1 cellular context compared by ENCODE assay signal in the genomic region with DNA sequence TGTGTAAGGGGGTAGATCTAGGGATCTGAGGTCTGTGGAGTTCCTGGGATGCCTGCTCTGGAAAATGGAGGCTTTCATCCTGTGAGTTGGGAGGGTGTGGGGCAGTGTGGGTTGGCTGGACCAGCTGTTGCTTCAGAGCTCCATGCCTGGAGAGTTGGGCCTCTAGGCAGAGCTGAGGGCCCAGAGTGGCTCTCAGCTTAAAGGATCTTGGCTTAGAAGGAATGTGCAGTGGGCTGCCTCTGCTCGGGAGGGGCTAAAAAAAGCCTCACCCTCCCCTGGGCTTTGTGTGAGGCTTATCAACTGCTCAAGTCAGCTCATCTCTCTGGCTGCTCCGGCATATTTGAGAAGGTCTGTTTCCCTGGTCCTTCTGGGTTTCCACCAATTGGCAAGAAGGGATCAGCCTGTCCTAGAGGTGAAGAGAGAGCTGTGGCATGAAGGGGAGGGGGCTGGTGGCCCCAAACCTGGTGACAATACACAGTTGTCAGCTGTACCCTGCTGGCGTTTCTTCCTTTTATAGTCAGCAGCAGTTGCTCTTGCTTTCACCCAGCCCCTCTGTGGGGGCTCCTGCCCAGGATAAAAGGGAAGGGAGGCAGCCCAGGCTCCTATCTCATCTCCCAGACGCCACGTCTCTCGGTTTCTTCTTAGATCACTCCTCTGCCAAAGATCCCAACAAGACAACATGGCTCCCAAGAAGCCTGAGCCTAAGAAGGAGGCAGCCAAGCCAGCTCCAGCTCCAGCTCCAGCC.
TF ChIP-seq lines count a peak whose summit lies in the region.

A gene (plus strand): TSS at position 605 of the 745 bp plus-strand sequence. CDS start 75 bp downstream, at position 680.

TF ChIP-seq in IMR-90, 13 proteins besides CTCF, POLR2A, EP300 and RAD21:
- TF ChIP-seq, protein P1, sequence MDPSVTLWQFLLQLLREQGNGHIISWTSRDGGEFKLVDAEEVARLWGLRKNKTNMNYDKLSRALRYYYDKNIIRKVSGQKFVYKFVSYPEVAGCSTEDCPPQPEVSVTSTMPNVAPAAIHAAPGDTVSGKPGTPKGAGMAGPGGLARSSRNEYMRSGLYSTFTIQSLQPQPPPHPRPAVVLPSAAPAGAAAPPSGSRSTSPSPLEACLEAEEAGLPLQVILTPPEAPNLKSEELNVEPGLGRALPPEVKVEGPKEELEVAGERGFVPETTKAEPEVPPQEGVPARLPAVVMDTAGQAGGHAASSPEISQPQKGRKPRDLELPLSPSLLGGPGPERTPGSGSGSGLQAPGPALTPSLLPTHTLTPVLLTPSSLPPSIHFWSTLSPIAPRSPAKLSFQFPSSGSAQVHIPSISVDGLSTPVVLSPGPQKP (IDR thresholded peaks at IDR 0.05; ENCODE audit: borderline replicate concordance, low read depth, low read length) = no peak
- TF ChIP-seq MXI1 (IDR thresholded peaks at IDR 0.05; ENCODE audit: borderline replicate concordance, low read depth, low read length) = no peak
